Comparison of ENCODE assay signal across 20 cellular contexts in the genomic region with DNA sequence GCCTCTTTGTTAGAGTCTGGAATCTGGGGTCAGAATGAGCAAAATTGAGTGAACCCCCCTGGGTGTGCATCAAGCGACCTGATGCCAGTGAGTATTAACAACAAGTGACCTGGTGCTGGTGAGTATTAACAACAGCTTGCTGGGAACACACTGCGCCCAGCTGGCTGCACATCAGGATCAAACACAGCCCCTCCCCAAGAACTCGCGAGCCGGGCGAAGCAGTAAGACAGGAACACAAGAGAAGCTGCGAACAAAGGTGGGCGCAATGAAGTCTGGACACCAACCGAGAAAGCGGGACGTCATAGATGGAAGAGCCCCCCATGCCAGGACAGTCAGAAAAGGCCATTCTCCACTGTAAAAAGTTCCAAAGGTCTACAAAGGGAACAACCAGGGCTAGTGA. TPM values are rescaled to one million over a fixed set of nuclear protein-coding genes. Genes with fewer than 3 reads are reported as not detected.
"Had no signal": no experiment of that assay in that cellular context is flagged by ENCODE, and none has a peak within 500 bp of the region (broad histone marks: within the 10 kb centered on the region; RNA-seq: fewer than 3 reads in every experiment).

No MANE protein-coding gene starts in this region.

- H3K4me3 Mint-ChIP-seq: activated naive CD4-positive, alpha-beta T cell treated with anti-CD3 and anti-CD28 coated beads for 36 hours; activated T-helper 17 cell treated with anti-CD3 and anti-CD28 coated beads, Interleukin-2, amount 50 U/mL, for 72 hours; stimulated activated effector memory CD8-positive, alpha-beta T cell treated with anti-CD3 and anti-CD28 coated beads, Interleukin-12 subunit alpha, Interleukin-12 subunit beta, amount 100 ng/mL, for 72 hours had no signal

- H3K36me3 Mint-ChIP-seq: stimulated activated effector memory CD8-positive, alpha-beta T cell treated with anti-CD3 and anti-CD28 coated beads, Interleukin-12 subunit alpha, Interleukin-12 subunit beta, amount 100 ng/mL, for 72 hours had no signal

- H3K4me1 ChIP-seq: ascending aorta, breast epithelium, left lung, right lobe of liver, stomach had no signal

- DNase-seq: activated CD4-positive, alpha-beta T cell treated with anti-CD3 and anti-CD28 coated beads for 1 hour; activated naive CD4-positive, alpha-beta T cell treated with anti-CD3 and anti-CD28 coated beads for 36 hours; effector CD8-positive, alpha-beta T cell; hippocampal formation; mammary epithelial cell; stimulated activated CD4-positive, alpha-beta T cell treated with anti-CD3 and anti-CD28 coated beads, Interleukin-4, amount 100 ng/mL, for 24 hours; stomach; T-helper 1 cell; T-helper 9 cell; trophoblast cell had no signal

- H3K9me3 ChIP-seq: ascending aorta, breast epithelium, left lung, right lobe of liver, stomach had no signal

- FAIRE-seq: endothelial cell of umbilical vein, islet of Langerhans had no signal

- H3K27ac Mint-ChIP-seq: activated naive CD4-positive, alpha-beta T cell treated with anti-CD3 and anti-CD28 coated beads for 36 hours; activated T-helper 17 cell treated with anti-CD3 and anti-CD28 coated beads, Interleukin-2, amount 50 U/mL, for 72 hours; stimulated activated effector memory CD8-positive, alpha-beta T cell treated with anti-CD3 and anti-CD28 coated beads, Interleukin-12 subunit alpha, Interleukin-12 subunit beta, amount 100 ng/mL, for 72 hours had no signal

- ATAC-seq: activated T-helper 17 cell treated with anti-CD3 and anti-CD28 coated beads, Interleukin-2, amount 50 U/mL, for 72 hours; left lung; right lobe of liver; stimulated activated effector memory CD8-positive, alpha-beta T cell treated with anti-CD3 and anti-CD28 coated beads, Interleukin-12 subunit alpha, Interleukin-12 subunit beta, amount 100 ng/mL, for 72 hours had no signal

- H3K36me3 ChIP-seq: ascending aorta, breast epithelium, left lung, right lobe of liver, stomach had no signal

- H3K4me1 Mint-ChIP-seq: activated T-helper 17 cell treated with anti-CD3 and anti-CD28 coated beads, Interleukin-2, amount 50 U/mL, for 72 hours; stimulated activated effector memory CD8-positive, alpha-beta T cell treated with anti-CD3 and anti-CD28 coated beads, Interleukin-12 subunit alpha, Interleukin-12 subunit beta, amount 100 ng/mL, for 72 hours had no signal

- H3K27ac ChIP-seq: ascending aorta, breast epithelium, left lung, right lobe of liver, stomach had no signal

- H3K9me3 Mint-ChIP-seq: activated naive CD4-positive, alpha-beta T cell treated with anti-CD3 and anti-CD28 coated beads for 36 hours; activated T-helper 17 cell treated with anti-CD3 and anti-CD28 coated beads, Interleukin-2, amount 50 U/mL, for 72 hours; stimulated activated effector memory CD8-positive, alpha-beta T cell treated with anti-CD3 and anti-CD28 coated beads, Interleukin-12 subunit alpha, Interleukin-12 subunit beta, amount 100 ng/mL, for 72 hours had no signal

- H3K27me3 Mint-ChIP-seq: activated T-helper 17 cell treated with anti-CD3 and anti-CD28 coated beads, Interleukin-2, amount 50 U/mL, for 72 hours had no signal

- H3K4me3 ChIP-seq: ascending aorta, breast epithelium, left lung, right lobe of liver, stomach had no signal

RNA-seq across cellular contexts. Expression of a gene that starts 34.3 kb away (rescaled TPM):
- total RNA-seq: fibroblast of villous mesenchyme, osteoblast had no signal
